In the genomic region with DNA sequence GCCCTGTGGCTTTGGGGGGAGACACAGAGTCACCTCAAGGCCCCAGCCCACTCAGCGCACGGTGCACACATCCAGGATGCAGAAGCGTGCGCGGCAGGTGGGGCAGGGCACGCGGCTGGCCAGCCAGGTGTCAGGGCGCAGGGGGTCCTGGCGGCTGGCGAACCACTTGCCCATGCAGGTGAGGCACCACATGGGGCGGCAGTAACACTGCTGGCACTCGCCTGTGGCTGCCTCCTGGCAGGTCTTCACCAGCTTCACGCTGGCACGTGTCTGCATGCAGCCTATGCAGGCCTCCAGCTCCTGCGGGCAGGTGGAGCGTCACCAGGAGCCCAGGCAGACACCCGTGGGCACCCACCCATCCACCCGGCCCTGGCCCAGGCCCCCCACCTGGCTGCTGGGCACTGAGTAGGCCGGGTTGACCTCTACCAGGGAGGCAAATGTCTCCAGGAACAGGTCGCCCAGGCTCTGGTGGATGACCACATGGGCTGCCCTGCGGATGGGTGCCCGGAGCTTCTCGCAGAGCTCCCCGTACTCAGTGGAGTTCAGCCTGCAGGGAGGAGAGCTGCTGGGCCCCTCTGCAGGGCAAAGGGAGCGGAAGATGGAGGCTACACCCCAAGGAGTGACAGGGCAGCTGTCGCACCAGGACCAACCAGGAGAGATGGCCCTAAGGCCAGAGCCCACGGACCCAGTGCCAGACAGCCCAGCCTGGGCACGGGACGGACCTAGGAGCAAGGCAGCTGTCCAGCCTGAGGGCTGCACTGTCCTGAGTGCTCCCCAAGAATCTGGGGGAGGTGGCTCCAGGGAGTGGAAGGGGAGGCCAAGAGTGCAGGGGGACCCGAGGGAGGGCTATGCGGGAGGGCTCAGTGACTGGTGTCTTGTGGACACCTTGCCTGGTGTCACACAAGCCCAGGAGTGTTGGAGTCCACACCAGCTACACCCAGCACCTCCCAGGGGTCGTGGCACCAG, we compare ENCODE assay signal across 15 cellular contexts. TPM values are rescaled to one million over a fixed set of nuclear protein-coding genes. Genes with fewer than 3 reads are reported as not detected.
DNase-seq lines count a peak whose midpoint lies in the region; ATAC-seq and TF ChIP-seq lines count a peak whose summit lies in the region.
"Had no signal": no experiment of that assay in that cellular context is flagged by ENCODE, and none has a peak within 500 bp of the region (broad histone marks: within the 10 kb centered on the region; RNA-seq: fewer than 3 reads in every experiment).

No MANE protein-coding gene starts in this region.

- H3K4me2 ChIP-seq in DOHH2 (ENCODE audit: low read length) (peak overlapping the region; percentile 91), osteoblast (ENCODE audit: insufficient read depth, low read length) (no peak overlapping the region)

- H3K27ac ChIP-seq in DOHH2 (ENCODE audit: low read depth, low read length) (peak overlapping the region; percentile 96), HL-60 (replicated peaks) (peak overlapping the region; percentile 97), osteoblast (ENCODE audit: low read depth, low read length) (no peak overlapping the region)
- H3K27ac ChIP-seq: ascending aorta, colonic mucosa had no signal

- peak overlapping the region; percentile 92 for H3K4me3 ChIP-seq in DOHH2 (ENCODE audit: low read length)
- H3K4me3 ChIP-seq in HL-60 (replicated peaks; ENCODE audit: insufficient read depth, low read length) = no peak overlapping the region
- H3K4me3 ChIP-seq in osteoblast (ENCODE audit: insufficient read depth, low read length) = no peak overlapping the region
- H3K4me3 ChIP-seq: ascending aorta, colonic mucosa had no signal

- ATAC-seq in activated B cell treated with CpG ODN at 0.5 μM for 24 hours (ENCODE audit: low read depth) = no peak
- no peak for ATAC-seq in HG03354 (IDR thresholded peaks at IDR 0.05; ENCODE audit: poor library complexity, severe bottlenecking, unreplicated experiment)
- ATAC-seq: activated CD8-positive, alpha-beta T cell treated with anti-CD3 and anti-CD28 coated beads, Interleukin-2, amount 10 ng/mL, durations not matched to agents 7 days and 5 days; CD8-positive, alpha-beta T cell had no signal

- no peak for DNase-seq in HL-60 (ENCODE audit: low read depth in 1 of 2, low spot score in 1 of 2)
- DNase-seq in activated B cell treated with CpG ODN at 0.5 μM for 24 hours = no peak
- DNase-seq in osteoblast (ENCODE audit: insufficient read length, low spot score, missing footprints) = peak; percentile 52
- no peak for DNase-seq in OCI-M1 (lab: John Stamatoyannopoulos, UW)
- no peak for DNase-seq in NCI-H2029 (lab: John Stamatoyannopoulos, UW)
- DNase-seq: activated CD8-positive, alpha-beta T cell treated with anti-CD3 and anti-CD28 coated beads, Interleukin-2, amount 10 ng/mL, durations not matched to agents 7 days and 5 days; activated effector memory CD4-positive, alpha-beta T cell treated with anti-CD3 and anti-CD28 coated beads, Interleukin-2, amount 50 U/mL, for 16 hours; CD8-positive, alpha-beta T cell; colonic mucosa; erythroblast; islet precursor cell; MM.1S had no signal

- TF ChIP-seq CTCF in DOHH2 (IDR thresholded peaks at IDR 0.05; ENCODE audit: low read depth, low read length, poor library complexity, severe bottlenecking) (no peak), HL-60 (IDR thresholded peaks at IDR 0.05; ENCODE audit: insufficient read depth, low read length) (no peak), activated B cell treated with CpG ODN at 0.5 μM for 24 hours (IDR thresholded peaks at IDR 0.05) (no peak), osteoblast (IDR thresholded peaks at IDR 0.05; ENCODE audit: extremely low read depth, low read depth, low read length) (no peak)

- H3K36me3 Mint-ChIP-seq in activated B cell treated with CpG ODN at 0.5 μM for 24 hours (ENCODE audit: low read depth) = peaks cover 23% of the 10 kb centered on the region

- H3K9me2 ChIP-seq in DOHH2 (replicated peaks; ENCODE audit: control insufficient read depth, low read length) = no peaks in the 10 kb centered on the region

- H3K9me3 ChIP-seq in DOHH2 (ENCODE audit: control insufficient read depth, insufficient read depth, low read length) (no peaks in the 10 kb centered on the region), osteoblast (ENCODE audit: low read depth, low read length) (no peaks in the 10 kb centered on the region)
- H3K9me3 ChIP-seq: ascending aorta, colonic mucosa had no signal

- H3K4me1 Mint-ChIP-seq in activated B cell treated with CpG ODN at 0.5 μM for 24 hours = peaks cover 70% of the 10 kb centered on the region

- H3K27me3 Mint-ChIP-seq in activated B cell treated with CpG ODN at 0.5 μM for 24 hours = no peaks in the 10 kb centered on the region

- intact Hi-C loops in activated B cell treated with CpG ODN at 0.5 μM for 24 hours (cut with micrococcal nuclease) = loop anchor here (10.0 kb wide), 1 partner anchor 1357 kb away; a partner anchor contains a TSS

- peaks cover 44% of the 10 kb centered on the region for H3F3A ChIP-seq in DOHH2 (ENCODE audit: control insufficient read depth, insufficient read depth)

- no peaks in the 10 kb centered on the region for H3K27me3 ChIP-seq in DOHH2 (ENCODE audit: control insufficient read depth, low read length)
- H3K27me3 ChIP-seq in HL-60 (ENCODE audit: insufficient read depth, poor library complexity, severe bottlenecking) = no peaks in the 10 kb centered on the region
- no peaks in the 10 kb centered on the region for H3K27me3 ChIP-seq in osteoblast (ENCODE audit: insufficient read depth, low read length)
- H3K27me3 ChIP-seq: ascending aorta, colonic mucosa had no signal

- H3K9me3 Mint-ChIP-seq in activated B cell treated with CpG ODN at 0.5 μM for 24 hours = no peaks in the 10 kb centered on the region
- H3K9me3 Mint-ChIP-seq: CD8-positive, alpha-beta T cell had no signal

- peaks cover 85% of the 10 kb centered on the region for H3K79me2 ChIP-seq in DOHH2 (ENCODE audit: control insufficient read depth, low read length)
- peaks cover 65% of the 10 kb centered on the region for H3K79me2 ChIP-seq in osteoblast (ENCODE audit: insufficient read depth, low read length)

- H3K4me1 ChIP-seq in DOHH2 (ENCODE audit: control insufficient read depth, low read length) (peaks cover 66% of the 10 kb centered on the region), osteoblast (ENCODE audit: insufficient read depth, low read length) (peaks cover 24% of the 10 kb centered on the region)

- no peak overlapping the region for H2AFZ ChIP-seq in osteoblast (ENCODE audit: low read length)

- peaks cover 74% of the 10 kb centered on the region for H3K36me3 ChIP-seq in DOHH2 (ENCODE audit: control insufficient read depth, low read length)
- peaks cover 15% of the 10 kb centered on the region for H3K36me3 ChIP-seq in osteoblast (ENCODE audit: insufficient read depth, low read length)
- H3K36me3 ChIP-seq: colonic mucosa had no signal

- H3K27ac Mint-ChIP-seq in activated B cell treated with CpG ODN at 0.5 μM for 24 hours = peak overlapping the region; percentile 41

- H3K4me3 Mint-ChIP-seq in activated B cell treated with CpG ODN at 0.5 μM for 24 hours = no peak overlapping the region
- H3K4me3 Mint-ChIP-seq: activated CD8-positive, alpha-beta T cell treated with anti-CD3 and anti-CD28 coated beads, Interleukin-2, amount 10 ng/mL, durations not matched to agents 7 days and 5 days; CD8-positive, alpha-beta T cell had no signal

- CTCF ChIA-PET in activated B cell treated with CpG ODN at 0.5 μM for 24 hours (lab: Charles Lee) = interaction anchor here (4.1 kb wide), 1 partner anchor 24 kb away, joined by 28 read pairs; no protein-coding TSS in a partner anchor

- H4K20me1 ChIP-seq in DOHH2 (ENCODE audit: control insufficient read depth, insufficient read depth, low read depth, low read length) (peaks cover 9% of the 10 kb centered on the region; the same call in 1 of the 2 replicates), osteoblast (ENCODE audit: insufficient read depth, low read length) (peaks cover 35% of the 10 kb centered on the region)

- POLR2A ChIA-PET in activated B cell treated with CpG ODN at 0.5 μM for 24 hours (lab: Charles Lee) = no interaction called here

RNA-seq across cellular contexts. Expression of a gene that starts 3.7 kb away (rescaled TPM):
- total RNA-seq in activated B cell treated with CpG ODN at 0.5 μM for 24 hours = 23.6 and 23.7 TPM in 2 replicates
- 37.1 and 38.0 TPM in 2 replicates for total RNA-seq in osteoblast

RNA-seq across cellular contexts. Expression of a gene that starts 3.9 kb away (rescaled TPM):
- 16.1 and 20.5 TPM in 2 replicates for total RNA-seq in activated B cell treated with CpG ODN at 0.5 μM for 24 hours
- 3.2 and 4.0 TPM in 2 replicates for total RNA-seq in osteoblast

RNA-seq across cellular contexts. Expression of a gene that starts 5.3 kb away (rescaled TPM):
- total RNA-seq in activated B cell treated with CpG ODN at 0.5 μM for 24 hours (34.0 and 37.8 TPM in 2 replicates), osteoblast (51.9 and 55.7 TPM in 2 replicates)

RNA-seq across cellular contexts. Expression of a gene that starts 33.3 kb away (rescaled TPM):
- 0.81 and 1.2 TPM in 2 replicates for total RNA-seq in activated B cell treated with CpG ODN at 0.5 μM for 24 hours
- total RNA-seq in osteoblast = 3.8 and 4.3 TPM in 2 replicates
- total RNA-seq: ascending aorta had no signal
